Comparison of ENCODE assay signal across 1 cellular context in the genomic region with DNA sequence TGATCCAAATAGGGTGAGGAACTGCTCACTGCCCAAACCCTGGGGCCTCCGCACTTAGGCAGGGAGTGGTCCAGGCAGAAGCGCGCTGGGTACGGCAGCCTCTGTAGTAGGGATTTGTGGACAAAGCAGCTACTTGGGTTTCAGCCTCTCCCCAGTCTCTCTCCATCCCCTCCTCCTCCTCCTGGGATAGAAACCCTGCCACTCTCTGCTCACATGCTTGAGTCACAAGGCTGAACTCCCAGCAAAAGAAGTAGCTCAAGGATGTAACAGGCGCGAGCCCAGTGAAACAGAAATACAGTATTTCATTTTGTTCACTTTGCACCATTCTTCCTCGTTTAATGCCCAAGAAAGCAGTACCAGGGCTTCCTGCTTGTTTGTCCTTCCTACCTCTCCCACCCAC.
TF ChIP-seq lines count a peak whose summit lies in the region.

No MANE protein-coding gene starts in this region.

TF ChIP-seq in GM23338, 12 proteins besides CTCF, POLR2A, EP300 and RAD21:
- TF ChIP-seq EZH2 (IDR thresholded peaks at IDR 0.05; ENCODE audit: low read depth, unreplicated experiment) (no peak), POLR2AphosphoS5 (IDR thresholded peaks at IDR 0.05; ENCODE audit: low read depth) (no peak), NANOG (IDR thresholded peaks at IDR 0.05; ENCODE audit: borderline replicate concordance) (no peak), ZNF331 (CRISPR knock-in tag; IDR thresholded peaks at IDR 0.05; ENCODE audit: low read depth) (no peak), CREB1 (CRISPR knock-in tag; IDR thresholded peaks at IDR 0.05; ENCODE audit: low read depth) (no peak), STAT1 (IDR thresholded peaks at IDR 0.05; ENCODE audit: unreplicated experiment) (no peak), ZNF114 (CRISPR knock-in tag; IDR thresholded peaks at IDR 0.05) (no peak), JUNB (IDR thresholded peaks at IDR 0.05; ENCODE audit: unreplicated experiment) (no peak), EZH2phosphoT487 (IDR thresholded peaks at IDR 0.05; ENCODE audit: unreplicated experiment) (no peak)
- TF ChIP-seq, protein P1, sequence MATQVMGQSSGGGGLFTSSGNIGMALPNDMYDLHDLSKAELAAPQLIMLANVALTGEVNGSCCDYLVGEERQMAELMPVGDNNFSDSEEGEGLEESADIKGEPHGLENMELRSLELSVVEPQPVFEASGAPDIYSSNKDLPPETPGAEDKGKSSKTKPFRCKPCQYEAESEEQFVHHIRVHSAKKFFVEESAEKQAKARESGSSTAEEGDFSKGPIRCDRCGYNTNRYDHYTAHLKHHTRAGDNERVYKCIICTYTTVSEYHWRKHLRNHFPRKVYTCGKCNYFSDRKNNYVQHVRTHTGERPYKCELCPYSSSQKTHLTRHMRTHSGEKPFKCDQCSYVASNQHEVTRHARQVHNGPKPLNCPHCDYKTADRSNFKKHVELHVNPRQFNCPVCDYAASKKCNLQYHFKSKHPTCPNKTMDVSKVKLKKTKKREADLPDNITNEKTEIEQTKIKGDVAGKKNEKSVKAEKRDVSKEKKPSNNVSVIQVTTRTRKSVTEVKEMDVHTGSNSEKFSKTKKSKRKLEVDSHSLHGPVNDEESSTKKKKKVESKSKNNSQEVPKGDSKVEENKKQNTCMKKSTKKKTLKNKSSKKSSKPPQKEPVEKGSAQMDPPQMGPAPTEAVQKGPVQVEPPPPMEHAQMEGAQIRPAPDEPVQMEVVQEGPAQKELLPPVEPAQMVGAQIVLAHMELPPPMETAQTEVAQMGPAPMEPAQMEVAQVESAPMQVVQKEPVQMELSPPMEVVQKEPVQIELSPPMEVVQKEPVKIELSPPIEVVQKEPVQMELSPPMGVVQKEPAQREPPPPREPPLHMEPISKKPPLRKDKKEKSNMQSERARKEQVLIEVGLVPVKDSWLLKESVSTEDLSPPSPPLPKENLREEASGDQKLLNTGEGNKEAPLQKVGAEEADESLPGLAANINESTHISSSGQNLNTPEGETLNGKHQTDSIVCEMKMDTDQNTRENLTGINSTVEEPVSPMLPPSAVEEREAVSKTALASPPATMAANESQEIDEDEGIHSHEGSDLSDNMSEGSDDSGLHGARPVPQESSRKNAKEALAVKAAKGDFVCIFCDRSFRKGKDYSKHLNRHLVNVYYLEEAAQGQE (IDR thresholded peaks at IDR 0.05; ENCODE audit: unreplicated experiment), result no peak
- TF ChIP-seq, protein P2, sequence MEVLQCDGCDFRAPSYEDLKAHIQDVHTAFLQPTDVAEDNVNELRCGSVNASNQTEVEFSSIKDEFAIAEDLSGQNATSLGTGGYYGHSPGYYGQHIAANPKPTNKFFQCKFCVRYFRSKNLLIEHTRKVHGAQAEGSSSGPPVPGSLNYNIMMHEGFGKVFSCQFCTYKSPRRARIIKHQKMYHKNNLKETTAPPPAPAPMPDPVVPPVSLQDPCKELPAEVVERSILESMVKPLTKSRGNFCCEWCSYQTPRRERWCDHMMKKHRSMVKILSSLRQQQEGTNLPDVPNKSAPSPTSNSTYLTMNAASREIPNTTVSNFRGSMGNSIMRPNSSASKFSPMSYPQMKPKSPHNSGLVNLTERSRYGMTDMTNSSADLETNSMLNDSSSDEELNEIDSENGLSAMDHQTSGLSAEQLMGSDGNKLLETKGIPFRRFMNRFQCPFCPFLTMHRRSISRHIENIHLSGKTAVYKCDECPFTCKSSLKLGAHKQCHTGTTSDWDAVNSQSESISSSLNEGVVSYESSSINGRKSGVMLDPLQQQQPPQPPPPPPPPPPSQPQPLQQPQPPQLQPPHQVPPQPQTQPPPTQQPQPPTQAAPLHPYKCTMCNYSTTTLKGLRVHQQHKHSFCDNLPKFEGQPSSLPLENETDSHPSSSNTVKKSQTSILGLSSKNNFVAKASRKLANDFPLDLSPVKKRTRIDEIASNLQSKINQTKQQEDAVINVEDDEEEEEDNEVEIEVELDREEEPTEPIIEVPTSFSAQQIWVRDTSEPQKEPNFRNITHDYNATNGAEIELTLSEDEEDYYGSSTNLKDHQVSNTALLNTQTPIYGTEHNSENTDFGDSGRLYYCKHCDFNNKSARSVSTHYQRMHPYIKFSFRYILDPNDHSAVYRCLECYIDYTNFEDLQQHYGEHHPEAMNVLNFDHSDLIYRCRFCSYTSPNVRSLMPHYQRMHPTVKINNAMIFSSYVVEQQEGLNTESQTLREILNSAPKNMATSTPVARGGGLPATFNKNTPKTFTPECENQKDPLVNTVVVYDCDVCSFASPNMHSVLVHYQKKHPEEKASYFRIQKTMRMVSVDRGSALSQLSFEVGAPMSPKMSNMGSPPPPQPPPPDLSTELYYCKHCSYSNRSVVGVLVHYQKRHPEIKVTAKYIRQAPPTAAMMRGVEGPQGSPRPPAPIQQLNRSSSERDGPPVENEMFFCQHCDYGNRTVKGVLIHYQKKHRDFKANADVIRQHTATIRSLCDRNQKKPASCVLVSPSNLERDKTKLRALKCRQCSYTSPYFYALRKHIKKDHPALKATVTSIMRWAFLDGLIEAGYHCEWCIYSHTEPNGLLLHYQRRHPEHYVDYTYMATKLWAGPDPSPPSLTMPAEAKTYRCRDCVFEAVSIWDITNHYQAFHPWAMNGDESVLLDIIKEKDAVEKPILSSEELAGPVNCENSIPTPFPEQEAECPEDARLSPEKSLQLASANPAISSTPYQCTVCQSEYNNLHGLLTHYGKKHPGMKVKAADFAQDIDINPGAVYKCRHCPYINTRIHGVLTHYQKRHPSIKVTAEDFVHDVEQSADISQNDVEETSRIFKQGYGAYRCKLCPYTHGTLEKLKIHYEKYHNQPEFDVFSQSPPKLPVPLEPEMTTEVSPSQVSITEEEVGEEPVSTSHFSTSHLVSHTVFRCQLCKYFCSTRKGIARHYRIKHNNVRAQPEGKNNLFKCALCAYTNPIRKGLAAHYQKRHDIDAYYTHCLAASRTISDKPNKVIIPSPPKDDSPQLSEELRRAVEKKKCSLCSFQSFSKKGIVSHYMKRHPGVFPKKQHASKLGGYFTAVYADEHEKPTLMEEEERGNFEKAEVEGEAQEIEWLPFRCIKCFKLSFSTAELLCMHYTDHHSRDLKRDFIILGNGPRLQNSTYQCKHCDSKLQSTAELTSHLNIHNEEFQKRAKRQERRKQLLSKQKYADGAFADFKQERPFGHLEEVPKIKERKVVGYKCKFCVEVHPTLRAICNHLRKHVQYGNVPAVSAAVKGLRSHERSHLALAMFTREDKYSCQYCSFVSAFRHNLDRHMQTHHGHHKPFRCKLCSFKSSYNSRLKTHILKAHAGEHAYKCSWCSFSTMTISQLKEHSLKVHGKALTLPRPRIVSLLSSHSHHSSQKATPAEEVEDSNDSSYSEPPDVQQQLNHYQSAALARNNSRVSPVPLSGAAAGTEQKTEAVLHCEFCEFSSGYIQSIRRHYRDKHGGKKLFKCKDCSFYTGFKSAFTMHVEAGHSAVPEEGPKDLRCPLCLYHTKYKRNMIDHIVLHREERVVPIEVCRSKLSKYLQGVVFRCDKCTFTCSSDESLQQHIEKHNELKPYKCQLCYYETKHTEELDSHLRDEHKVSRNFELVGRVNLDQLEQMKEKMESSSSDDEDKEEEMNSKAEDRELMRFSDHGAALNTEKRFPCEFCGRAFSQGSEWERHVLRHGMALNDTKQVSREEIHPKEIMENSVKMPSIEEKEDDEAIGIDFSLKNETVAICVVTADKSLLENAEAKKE (CRISPR knock-in tag; IDR thresholded peaks at IDR 0.05), result no peak
- TF ChIP-seq, protein P3, sequence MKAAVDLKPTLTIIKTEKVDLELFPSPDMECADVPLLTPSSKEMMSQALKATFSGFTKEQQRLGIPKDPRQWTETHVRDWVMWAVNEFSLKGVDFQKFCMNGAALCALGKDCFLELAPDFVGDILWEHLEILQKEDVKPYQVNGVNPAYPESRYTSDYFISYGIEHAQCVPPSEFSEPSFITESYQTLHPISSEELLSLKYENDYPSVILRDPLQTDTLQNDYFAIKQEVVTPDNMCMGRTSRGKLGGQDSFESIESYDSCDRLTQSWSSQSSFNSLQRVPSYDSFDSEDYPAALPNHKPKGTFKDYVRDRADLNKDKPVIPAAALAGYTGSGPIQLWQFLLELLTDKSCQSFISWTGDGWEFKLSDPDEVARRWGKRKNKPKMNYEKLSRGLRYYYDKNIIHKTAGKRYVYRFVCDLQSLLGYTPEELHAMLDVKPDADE (IDR thresholded peaks at IDR 0.05), result no peak
